In the genomic region with DNA sequence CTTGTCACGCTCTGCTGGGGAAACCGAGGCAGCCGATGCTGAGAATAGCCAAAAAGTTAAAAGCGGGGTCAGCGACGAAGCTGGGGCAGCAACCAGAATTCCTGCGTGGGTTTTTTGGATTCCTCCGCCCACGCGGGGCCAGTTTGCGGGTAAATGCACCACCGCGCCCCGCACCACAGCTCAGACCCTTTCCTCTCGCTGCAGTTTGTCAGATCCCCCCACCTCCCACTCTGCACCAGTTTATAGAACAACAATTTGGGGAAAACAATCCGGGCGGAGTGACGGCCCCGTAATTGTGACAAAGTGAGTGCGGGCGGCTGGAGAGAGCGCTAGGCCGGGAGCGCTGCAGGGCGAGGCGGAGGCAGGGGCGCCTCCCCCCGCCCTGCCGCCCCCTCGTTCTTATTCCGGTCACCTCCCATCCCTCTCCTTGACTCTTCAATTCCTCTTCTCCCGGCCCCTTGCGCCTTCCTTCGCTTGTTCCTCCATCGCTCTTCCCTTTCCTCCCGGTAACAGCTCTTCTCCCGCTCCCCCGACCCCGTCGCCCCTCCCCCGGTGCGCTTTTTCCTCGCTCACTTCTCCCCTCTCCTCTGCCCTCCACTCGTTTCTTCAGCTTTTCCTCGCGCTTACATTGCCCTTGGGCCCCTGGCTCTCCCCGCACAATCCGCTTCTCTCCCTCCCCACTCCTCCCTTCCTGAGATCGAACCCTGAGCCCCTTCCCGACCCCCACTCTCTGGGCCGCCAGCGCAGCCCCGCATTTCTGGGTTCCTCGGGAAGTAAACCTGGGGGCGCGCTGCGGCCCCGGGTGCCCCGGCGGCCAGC, we compare ENCODE assay signal across 1 cellular context.
TF ChIP-seq lines count a peak whose summit lies in the region.

No MANE protein-coding gene starts in this region.

TF ChIP-seq in HCT116, 20 proteins besides CTCF, POLR2A, EP300 and RAD21 (continued from another document):
- no peak for TF ChIP-seq REST (IDR thresholded peaks at IDR 0.05; ENCODE audit: low read depth)
- no peak for TF ChIP-seq ZNF274 (IDR thresholded peaks at IDR 0.05; ENCODE audit: low read depth, low read length)
- no peak for TF ChIP-seq ZFX (IDR thresholded peaks at IDR 0.05)
- TF ChIP-seq POLR2AphosphoS5 (IDR thresholded peaks at IDR 0.05; ENCODE audit: low read depth, low read length): no peak
- TF ChIP-seq FOSL1 (IDR thresholded peaks at IDR 0.05; ENCODE audit: low read depth): no peak
- no peak for TF ChIP-seq ATF3 (IDR thresholded peaks at IDR 0.05)
- TF ChIP-seq YY1 (IDR thresholded peaks at IDR 0.05; ENCODE audit: extremely low read depth, insufficient replicate concordance, low read depth, low read length): no peak
- no peak for TF ChIP-seq CEBPB (IDR thresholded peaks at IDR 0.05; ENCODE audit: low read depth)
- no peak for TF ChIP-seq CBX3 (IDR thresholded peaks at IDR 0.05; ENCODE audit: low read depth)
- TF ChIP-seq JUND (IDR thresholded peaks at IDR 0.05): no peak
- TF ChIP-seq, protein P1, sequence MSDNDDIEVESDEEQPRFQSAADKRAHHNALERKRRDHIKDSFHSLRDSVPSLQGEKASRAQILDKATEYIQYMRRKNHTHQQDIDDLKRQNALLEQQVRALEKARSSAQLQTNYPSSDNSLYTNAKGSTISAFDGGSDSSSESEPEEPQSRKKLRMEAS (IDR thresholded peaks at IDR 0.05): no peak
- TF ChIP-seq ELF1 (IDR thresholded peaks at IDR 0.05; ENCODE audit: borderline replicate concordance, low read depth): no peak
- TF ChIP-seq TCF7L2 (IDR thresholded peaks at IDR 0.05; ENCODE audit: borderline replicate concordance, extremely low read depth, insufficient read depth, insufficient read length): no peak
